13 cellular contexts compared by ENCODE assay signal in genomic region chr14:103199141-103199540, GRCh38.
DNase-seq lines count a peak whose midpoint lies in the region; ATAC-seq and TF ChIP-seq lines count a peak whose summit lies in the region.
"Had no signal": no experiment of that assay in that cellular context is flagged by ENCODE, and none has a peak within 500 bp of the region (broad histone marks: within the 10 kb centered on the region; RNA-seq: fewer than 3 reads in every experiment).

No MANE protein-coding gene starts in this region.

- no peak overlapping the region for H3K4me3 ChIP-seq in Peyer's patch
- no peak overlapping the region for H3K4me3 ChIP-seq in fibroblast of villous mesenchyme (ENCODE audit: low read depth, low read length)
- no peak overlapping the region for H3K4me3 ChIP-seq in mucosa of stomach (ENCODE audit: low read length)
- no peak overlapping the region for H3K4me3 ChIP-seq in upper lobe of right lung
- no peak overlapping the region for H3K4me3 ChIP-seq in MM.1S (ENCODE audit: low read length)

- H3K36me3 ChIP-seq in Peyer's patch (no peaks in the 10 kb centered on the region), mucosa of stomach (ENCODE audit: control insufficient read depth, insufficient read depth, low read length) (no peaks in the 10 kb centered on the region), upper lobe of right lung (no peaks in the 10 kb centered on the region), MM.1S (replicated peaks; ENCODE audit: insufficient read depth, low read length) (no peaks in the 10 kb centered on the region)

- H4K20me1 ChIP-seq in MM.1S (ENCODE audit: insufficient read depth, low read length) = no peaks in the 10 kb centered on the region

- H3K4me1 ChIP-seq in Peyer's patch = no peaks in the 10 kb centered on the region
- no peaks in the 10 kb centered on the region for H3K4me1 ChIP-seq in mucosa of stomach (ENCODE audit: control insufficient read depth, insufficient read depth, low read length)
- peaks cover 2% of the 10 kb centered on the region for H3K4me1 ChIP-seq in upper lobe of right lung
- H3K4me1 ChIP-seq in MM.1S (ENCODE audit: low read length) = no peaks in the 10 kb centered on the region

- intact Hi-C loops in upper lobe of right lung (cut with DNase I) = no loop called here

- H3K79me2 ChIP-seq in MM.1S (ENCODE audit: low read length) = no peaks in the 10 kb centered on the region

- peak overlapping the region; percentile 50 for H3K9ac ChIP-seq in mucosa of stomach (ENCODE audit: low read length)
- H3K9ac ChIP-seq in MM.1S (ENCODE audit: low read length) = no peak overlapping the region

- H2AFZ ChIP-seq in MM.1S (ENCODE audit: low read length) = no peak overlapping the region

- H3K9me2 ChIP-seq in MM.1S (replicated peaks; ENCODE audit: insufficient read depth, low read length) = no peaks in the 10 kb centered on the region

- H3K9me3 ChIP-seq in Peyer's patch (peaks cover 0 to 5% (median 0%) of the 10 kb centered on the region in 4 donors), mucosa of stomach (ENCODE audit: control insufficient read depth, low read length) (no peaks in the 10 kb centered on the region), upper lobe of right lung (no peaks in the 10 kb centered on the region), MM.1S (replicated peaks; ENCODE audit: insufficient read depth, low read length) (no peaks in the 10 kb centered on the region)

- H3K27me3 ChIP-seq in Peyer's patch = no peaks in the 10 kb centered on the region
- no peaks in the 10 kb centered on the region for H3K27me3 ChIP-seq in mucosa of stomach (ENCODE audit: control insufficient read depth, insufficient read depth, low read length)
- H3K27me3 ChIP-seq in upper lobe of right lung = no peaks in the 10 kb centered on the region
- H3K27me3 ChIP-seq in MM.1S (replicated peaks; ENCODE audit: insufficient read depth, low read length) = no peaks in the 10 kb centered on the region

- H3F3A ChIP-seq in MM.1S (ENCODE audit: insufficient read depth, low read length) = no peaks in the 10 kb centered on the region

- TF ChIP-seq POLR2A in Peyer's patch (IDR thresholded peaks at IDR 0.05) = no peak

- H3K27ac ChIP-seq in Peyer's patch = peak overlapping the region; percentile 20 to 81 (median 71)
- H3K27ac ChIP-seq in upper lobe of right lung = peak overlapping the region; percentile 76
- no peak overlapping the region for H3K27ac ChIP-seq in MM.1S (ENCODE audit: low read length)

- ATAC-seq in upper lobe of right lung (no peak), HG03159 (IDR thresholded peaks at IDR 0.05; ENCODE audit: unreplicated experiment) (no peak)
- ATAC-seq: activated CD8-positive, alpha-beta T cell treated with anti-CD3 and anti-CD28 coated beads, Interleukin-2, amount 10 ng/mL, durations not matched to agents 7 days and 5 days had no signal

- TF ChIP-seq CTCF in Peyer's patch (IDR thresholded peaks at IDR 0.05) = no peak
- TF ChIP-seq CTCF in fibroblast of villous mesenchyme (IDR thresholded peaks at IDR 0.05; ENCODE audit: insufficient read depth, low read depth, low read length) = no peak
- TF ChIP-seq CTCF in upper lobe of right lung (IDR thresholded peaks at IDR 0.05) = no peak
- no peak for TF ChIP-seq CTCF in MM.1S (IDR thresholded peaks at IDR 0.05; ENCODE audit: low read length)

- peak in 1 of 3 donors; percentile 54 for DNase-seq in Peyer's patch
- peak; percentile 92 for DNase-seq in fibroblast of villous mesenchyme (ENCODE audit: low read depth)
- no peak for DNase-seq in upper lobe of right lung
- DNase-seq in activated CD8-positive, alpha-beta memory T cell treated with anti-CD3 and anti-CD28 coated beads for 24 hours = no peak
- DNase-seq in NOMO-1 treated with DMSO at 0.1 percent for 48 hours (lab: John Stamatoyannopoulos, UW; ENCODE audit: unreplicated experiment) = no peak
- no peak for DNase-seq in MM.1S
- DNase-seq: activated CD8-positive, alpha-beta T cell treated with anti-CD3 and anti-CD28 coated beads, Interleukin-2, amount 10 ng/mL, durations not matched to agents 7 days and 5 days; cortex of kidney; posterior cingulate gyrus; stimulated activated CD4-positive, alpha-beta T cell treated with anti-CD3 and anti-CD28 coated beads, Interleukin-4, amount 100 ng/mL, for 4 hours; stimulated activated naive CD4-positive, alpha-beta T cell treated with Interleukin-2 at 50 U/mL for 16 hours had no signal

- no peak overlapping the region for H3K4me2 ChIP-seq in MM.1S (ENCODE audit: low read depth, low read length)
